ENCODE assay signal across 8 cellular contexts in genomic region chr19:35757749-35758608, GRCh38. TPM values are rescaled to one million over a fixed set of nuclear protein-coding genes. Genes with fewer than 3 reads are reported as not detected.
DNase-seq lines count a peak whose midpoint lies in the region; ATAC-seq and TF ChIP-seq lines count a peak whose summit lies in the region.

Gene PROSER3 (plus strand): TSS chr19:35758176. CDS start chr19:35758216, 40 bp downstream.

- DNase-seq in NCI-H774 (lab: John Stamatoyannopoulos, UW) (peak; percentile 98), left lung (peak; percentile 99)
- DNase-seq in activated CD4-positive, alpha-beta T cell treated with anti-CD3 and anti-CD28 coated beads, Interleukin-2, amount 50 U/mL, for 4 hours: peak; percentile 96
- peak; percentile 95 to 97 for DNase-seq in stimulated activated CD4-positive, alpha-beta T cell treated with anti-CD3 and anti-CD28 coated beads, Interleukin-2, amount 100 ng/mL, for 48 hours

- H3K27me3 ChIP-seq in left lung: peaks cover 0 to 21% of the 10 kb centered on the region in 2 donors

- ATAC-seq in GM19395 (IDR thresholded peaks at IDR 0.05; ENCODE audit: unreplicated experiment) (peak; percentile 97), HG03565 (IDR thresholded peaks at IDR 0.05; ENCODE audit: unreplicated experiment) (peak; percentile 94), left lung (peak; percentile 94)

- peaks cover 0 to 38% of the 10 kb centered on the region in 2 donors for H3K36me3 ChIP-seq in left lung

- H3K4me3 Mint-ChIP-seq in dendritic cell treated with granulocyte-macrophage colony-stimulating factor and Interleukin-4, amounts not matched to agents 40 ng/mL and 50 ng/mL, for 4 days: peak within 1 kb of the TSS; percentile 91

- peaks cover 76% of the 10 kb centered on the region for H3K36me3 Mint-ChIP-seq in dendritic cell treated with granulocyte-macrophage colony-stimulating factor and Interleukin-4, amounts not matched to agents 40 ng/mL and 50 ng/mL, for 4 days (ENCODE audit: low read depth)

- H3K4me1 Mint-ChIP-seq in dendritic cell treated with granulocyte-macrophage colony-stimulating factor and Interleukin-4, amounts not matched to agents 40 ng/mL and 50 ng/mL, for 4 days (ENCODE audit: low read depth): peaks cover 44% of the 10 kb centered on the region

- H3K9me3 ChIP-seq in left lung: no peaks in the 10 kb centered on the region

- peak within 1 kb of the TSS; percentile 92 to 96 for H3K4me3 ChIP-seq in left lung

- H3K27ac ChIP-seq in C4-2B (peak within 1 kb of the TSS; percentile 87), left lung (peak within 1 kb of the TSS; percentile 94 to 95)

- peaks cover 30% of the 10 kb centered on the region for H3K27me3 Mint-ChIP-seq in dendritic cell treated with granulocyte-macrophage colony-stimulating factor and Interleukin-4, amounts not matched to agents 40 ng/mL and 50 ng/mL, for 4 days

- H3K27ac Mint-ChIP-seq in dendritic cell treated with granulocyte-macrophage colony-stimulating factor and Interleukin-4, amounts not matched to agents 40 ng/mL and 50 ng/mL, for 4 days: peak within 1 kb of the TSS; percentile 88

- intact Hi-C loops in dendritic cell treated with granulocyte-macrophage colony-stimulating factor and Interleukin-4, amounts not matched to agents 40 ng/mL and 50 ng/mL, for 4 days (cut with micrococcal nuclease): loop anchor here (1.0 kb wide), 1 partner anchor 10 kb away; the partner anchor contains the start of gene LIN37
- intact Hi-C loops in left lung (cut with DNase I): no loop called here

- no peaks in the 10 kb centered on the region for H3K9me3 Mint-ChIP-seq in dendritic cell treated with granulocyte-macrophage colony-stimulating factor and Interleukin-4, amounts not matched to agents 40 ng/mL and 50 ng/mL, for 4 days

- no peak for TF ChIP-seq CTCF in C4-2B (conservative IDR thresholded peaks at IDR 0.05)
- TF ChIP-seq CTCF in left lung (IDR thresholded peaks at IDR 0.05): no peak

- H3K4me1 ChIP-seq in left lung: peaks cover 13 to 41% of the 10 kb centered on the region in 2 donors

RNA-seq across cellular contexts. Expression of gene PROSER3, which starts in this region (rescaled TPM):
- total RNA-seq in left lung: 10 to 100 TPM; 21.8 to 22.2 TPM

Comparison
In these comparisons a context has a peak if more than half of its experiments do, and no peak if none do; other contexts are left out.
1. Peak in every context shown above with its lines: DNase-seq, ATAC-seq, H3K4me3 ChIP-seq and H3K27ac ChIP-seq.